ENCODE assay signal across 17 cellular contexts in genomic region chr12:56154246-56154771, GRCh38. TPM values are rescaled to one million over a fixed set of nuclear protein-coding genes. Genes with fewer than 3 reads are reported as not detected.
DNase-seq lines count a peak whose midpoint lies in the region; ATAC-seq and TF ChIP-seq lines count a peak whose summit lies in the region.
"Had no signal": no experiment of that assay in that cellular context is flagged by ENCODE, and none has a peak within 500 bp of the region (broad histone marks: within the 10 kb centered on the region; RNA-seq: fewer than 3 reads in every experiment).

No MANE protein-coding gene starts in this region.

- H3K27me3 ChIP-seq in transverse colon: no peaks in the 10 kb centered on the region
- H3K27me3 ChIP-seq: breast epithelium, gastroesophageal sphincter, tibial artery had no signal

- intact Hi-C loops in activated CD4-positive, alpha-beta memory T cell treated with anti-CD3 and anti-CD28 coated beads for 36 hours (cut with micrococcal nuclease): no loop called here
- intact Hi-C loops in transverse colon (cut with DNase I; ENCODE audit: low total_unique reads): no loop called here

- no peaks in the 10 kb centered on the region for H3K36me3 ChIP-seq in transverse colon
- H3K36me3 ChIP-seq: breast epithelium, gastroesophageal sphincter, prostate gland had no signal

- H3K27ac ChIP-seq in transverse colon (no peak overlapping the region), caudate nucleus (ENCODE audit: low read depth, low read length) (no peak overlapping the region)
- H3K27ac ChIP-seq: gastroesophageal sphincter, prostate gland, tibial artery had no signal

- no peak overlapping the region for H3K4me3 Mint-ChIP-seq in activated CD4-positive, alpha-beta memory T cell treated with anti-CD3 and anti-CD28 coated beads, Interleukin-2, amount 10 ng/mL, durations not matched to agents 7 days and 5 days
- no peak overlapping the region for H3K4me3 Mint-ChIP-seq in activated CD4-positive, alpha-beta memory T cell treated with anti-CD3 and anti-CD28 coated beads for 36 hours
- H3K4me3 Mint-ChIP-seq in stimulated activated memory B cell treated with anti-CD40 and anti-IgM and Interleukin-4, amounts not matched to agents 10 μg/mL and 1 μg/mL and 100 μg/mL, for 72 hours: no peak overlapping the region

- CTCF ChIA-PET in activated CD4-positive, alpha-beta memory T cell treated with anti-CD3 and anti-CD28 coated beads, Interleukin-2, amount 10 ng/mL, durations not matched to agents 7 days and 5 days (lab: Charles Lee): interaction anchor here (1.6 kb wide), 1 partner anchor 27 kb away, joined by 4 read pairs; the partner anchor contains the start of gene ESYT1
- CTCF ChIA-PET in activated CD4-positive, alpha-beta memory T cell treated with anti-CD3 and anti-CD28 coated beads for 36 hours (lab: Charles Lee): interaction anchor here (1.0 to 2.2 kb wide), 4 partner anchors 28 to 104 kb away, joined by 3 to 7 read pairs (median 6); partner anchors contain the start of genes ANKRD52, SMARCC2 and ZC3H10

- ATAC-seq in stimulated activated memory B cell treated with anti-CD40 and anti-IgM and Interleukin-4, amounts not matched to agents 10 μg/mL and 1 μg/mL and 100 μg/mL, for 72 hours: no peak
- ATAC-seq: activated CD8-positive, alpha-beta T cell treated with anti-CD3 and anti-CD28 coated beads, Interleukin-2, amount 10 ng/mL, durations not matched to agents 7 days and 5 days; gastroesophageal sphincter; T-cell had no signal

- peak overlapping the region; percentile 16 for H3K27ac Mint-ChIP-seq in activated CD4-positive, alpha-beta memory T cell treated with anti-CD3 and anti-CD28 coated beads, Interleukin-2, amount 10 ng/mL, durations not matched to agents 7 days and 5 days
- no peak overlapping the region for H3K27ac Mint-ChIP-seq in activated CD4-positive, alpha-beta memory T cell treated with anti-CD3 and anti-CD28 coated beads for 36 hours
- H3K27ac Mint-ChIP-seq in stimulated activated memory B cell treated with anti-CD40 and anti-IgM and Interleukin-4, amounts not matched to agents 10 μg/mL and 1 μg/mL and 100 μg/mL, for 72 hours: peak overlapping the region; percentile 97
- H3K27ac Mint-ChIP-seq: T-cell had no signal

- WGBS in transverse colon (ENCODE audit: low coverage in 1 of 2), 2 donors: 100% methylated on average over 1 of the region's 1 CpG; no CpG with 5 or more reads in 1 of the 2 donors

- TF ChIP-seq EP300 in transverse colon (IDR thresholded peaks at IDR 0.05; ENCODE audit: low read depth): no peak

- TF ChIP-seq CTCF in choroid plexus epithelial cell (conservative IDR thresholded peaks at IDR 0.05; ENCODE audit: low read depth, low read length): no peak
- no peak for TF ChIP-seq CTCF in transverse colon (IDR thresholded peaks at IDR 0.05)

- H3K9me3 Mint-ChIP-seq in activated CD4-positive, alpha-beta memory T cell treated with anti-CD3 and anti-CD28 coated beads, Interleukin-2, amount 10 ng/mL, durations not matched to agents 7 days and 5 days: no peaks in the 10 kb centered on the region
- H3K9me3 Mint-ChIP-seq in activated CD4-positive, alpha-beta memory T cell treated with anti-CD3 and anti-CD28 coated beads for 36 hours: no peaks in the 10 kb centered on the region
- H3K9me3 Mint-ChIP-seq in stimulated activated memory B cell treated with anti-CD40 and anti-IgM and Interleukin-4, amounts not matched to agents 10 μg/mL and 1 μg/mL and 100 μg/mL, for 72 hours: no peaks in the 10 kb centered on the region
- H3K9me3 Mint-ChIP-seq: T-cell had no signal

- peaks cover 56% of the 10 kb centered on the region for H3K4me1 Mint-ChIP-seq in activated CD4-positive, alpha-beta memory T cell treated with anti-CD3 and anti-CD28 coated beads, Interleukin-2, amount 10 ng/mL, durations not matched to agents 7 days and 5 days
- H3K4me1 Mint-ChIP-seq in activated CD4-positive, alpha-beta memory T cell treated with anti-CD3 and anti-CD28 coated beads for 36 hours (ENCODE audit: low read depth): peaks cover 36% of the 10 kb centered on the region
- H3K4me1 Mint-ChIP-seq in stimulated activated memory B cell treated with anti-CD40 and anti-IgM and Interleukin-4, amounts not matched to agents 10 μg/mL and 1 μg/mL and 100 μg/mL, for 72 hours: peaks cover 58% of the 10 kb centered on the region

- no peaks in the 10 kb centered on the region for H3K9me3 ChIP-seq in transverse colon
- H3K9me3 ChIP-seq: breast epithelium, gastroesophageal sphincter, prostate gland, tibial artery had no signal

- in situ Hi-C loops in transverse colon (cut with MboI; ENCODE audit: low pct_ligation_motif_present in 1 of 4, low pct_unique_long_range_greater_than_20kb in 1 of 4, low sequenced_read_pairs in 3 of 4): no loop called here

- peaks cover 38% of the 10 kb centered on the region for H3K36me3 Mint-ChIP-seq in activated CD4-positive, alpha-beta memory T cell treated with anti-CD3 and anti-CD28 coated beads, Interleukin-2, amount 10 ng/mL, durations not matched to agents 7 days and 5 days (ENCODE audit: low read depth)
- peaks cover 21% of the 10 kb centered on the region for H3K36me3 Mint-ChIP-seq in activated CD4-positive, alpha-beta memory T cell treated with anti-CD3 and anti-CD28 coated beads for 36 hours
- peaks cover 23% of the 10 kb centered on the region for H3K36me3 Mint-ChIP-seq in stimulated activated memory B cell treated with anti-CD40 and anti-IgM and Interleukin-4, amounts not matched to agents 10 μg/mL and 1 μg/mL and 100 μg/mL, for 72 hours

- peaks cover 18 to 40% (median 30%) of the 10 kb centered on the region in 4 donors for H3K4me1 ChIP-seq in transverse colon

- TF ChIP-seq POLR2A in transverse colon (IDR thresholded peaks at IDR 0.05): no peak

- no peaks in the 10 kb centered on the region for H3K27me3 Mint-ChIP-seq in activated CD4-positive, alpha-beta memory T cell treated with anti-CD3 and anti-CD28 coated beads, Interleukin-2, amount 10 ng/mL, durations not matched to agents 7 days and 5 days
- H3K27me3 Mint-ChIP-seq in activated CD4-positive, alpha-beta memory T cell treated with anti-CD3 and anti-CD28 coated beads for 36 hours: no peaks in the 10 kb centered on the region
- H3K27me3 Mint-ChIP-seq in stimulated activated memory B cell treated with anti-CD40 and anti-IgM and Interleukin-4, amounts not matched to agents 10 μg/mL and 1 μg/mL and 100 μg/mL, for 72 hours: no peaks in the 10 kb centered on the region
- H3K27me3 Mint-ChIP-seq: T-cell had no signal

- no peak overlapping the region for H3K4me3 ChIP-seq in choroid plexus epithelial cell (ENCODE audit: low read depth, low read length)
- no peak overlapping the region for H3K4me3 ChIP-seq in transverse colon
- H3K4me3 ChIP-seq: gastroesophageal sphincter, prostate gland, tibial artery had no signal

- DNase-seq in activated CD4-positive, alpha-beta memory T cell treated with anti-CD3 and anti-CD28 coated beads, Interleukin-2, amount 10 ng/mL, durations not matched to agents 7 days and 5 days: no peak
- DNase-seq in activated CD4-positive, alpha-beta memory T cell treated with anti-CD3 and anti-CD28 coated beads for 36 hours: no peak
- DNase-seq in NCI-H82 (lab: John Stamatoyannopoulos, UW) (peak; percentile 90), choroid plexus epithelial cell (ENCODE audit: low read depth) (peak; percentile 65), transverse colon (no peak), caudate nucleus (lab: John Stamatoyannopoulos, UW) (no peak)
- DNase-seq in effector CD4-positive, alpha-beta T cell: no peak
- DNase-seq: activated CD8-positive, alpha-beta T cell treated with anti-CD3 and anti-CD28 coated beads, Interleukin-2, amount 10 ng/mL, durations not matched to agents 7 days and 5 days; activated gamma-delta T cell treated with Interleukin-2 at 50 U/mL for 16 hours; EL; NCI-H2029 treated with DMSO at 0.1 percent for 48 hours; T-cell; tibial artery had no signal

- POLR2A ChIA-PET in activated CD4-positive, alpha-beta memory T cell treated with anti-CD3 and anti-CD28 coated beads, Interleukin-2, amount 10 ng/mL, durations not matched to agents 7 days and 5 days (lab: Charles Lee): interaction anchor here (1.4 to 4.7 kb wide), 5 partner anchors 9 to 50 kb away, joined by 4 to 42 read pairs (median 13); partner anchors contain the start of genes ESYT1, PA2G4, SMARCC2 and ZC3H10
- POLR2A ChIA-PET in activated CD4-positive, alpha-beta memory T cell treated with anti-CD3 and anti-CD28 coated beads for 36 hours (lab: Charles Lee): interaction anchor here (1.0 to 1.6 kb wide), 2 partner anchors 36 to 50 kb away, joined by 5 read pairs; partner anchors contain the start of genes PA2G4 and SMARCC2

RNA-seq across cellular contexts. Expression of gene MYL6B, which starts 1.9 kb away (rescaled TPM):
- total RNA-seq in activated CD4-positive, alpha-beta memory T cell treated with anti-CD3 and anti-CD28 coated beads, Interleukin-2, amount 10 ng/mL, durations not matched to agents 7 days and 5 days: 10 to 100 TPM; 60.4 to 63.2 TPM
- 10 to 100 TPM; 63.8 to 70.8 TPM for total RNA-seq in activated CD4-positive, alpha-beta memory T cell treated with anti-CD3 and anti-CD28 coated beads for 36 hours
- 10 to 100 TPM in 3 of 4 donors, not detected in 1; 26.4 to 30.0 (median 26.7) TPM for total RNA-seq in transverse colon

RNA-seq across cellular contexts. Expression of gene MYL6, which starts 3.9 kb away (rescaled TPM):
- 1,000 to 10,000 TPM; 1,594 to 1,602 TPM for total RNA-seq in activated CD4-positive, alpha-beta memory T cell treated with anti-CD3 and anti-CD28 coated beads, Interleukin-2, amount 10 ng/mL, durations not matched to agents 7 days and 5 days
- total RNA-seq in activated CD4-positive, alpha-beta memory T cell treated with anti-CD3 and anti-CD28 coated beads for 36 hours: 1,000 to 10,000 TPM; 1,196 to 1,215 TPM
- total RNA-seq in transverse colon: 1,000 to 10,000 TPM; 1,233 to 3,440 (median 2,458) TPM

RNA-seq across cellular contexts. Expression of gene ESYT1, which starts 26.2 kb away (rescaled TPM):
- 100 to 1,000 TPM; 266 to 279 TPM for total RNA-seq in activated CD4-positive, alpha-beta memory T cell treated with anti-CD3 and anti-CD28 coated beads, Interleukin-2, amount 10 ng/mL, durations not matched to agents 7 days and 5 days
- total RNA-seq in activated CD4-positive, alpha-beta memory T cell treated with anti-CD3 and anti-CD28 coated beads for 36 hours: 100 to 1,000 TPM; 142 to 146 TPM
- 100 to 1,000 TPM in 2 of 4 donors, 10 to 100 TPM in 2; 94.2 to 133 (median 97.9) TPM for total RNA-seq in transverse colon

RNA-seq across cellular contexts. Expression of gene SMARCC2, which starts 35.0 kb away (rescaled TPM):
- 100 to 1,000 TPM; 133 to 137 TPM for total RNA-seq in activated CD4-positive, alpha-beta memory T cell treated with anti-CD3 and anti-CD28 coated beads, Interleukin-2, amount 10 ng/mL, durations not matched to agents 7 days and 5 days
- 100 to 1,000 TPM in 1 of 2 experiments, 10 to 100 TPM in 1; 96.4 to 103 TPM for total RNA-seq in activated CD4-positive, alpha-beta memory T cell treated with anti-CD3 and anti-CD28 coated beads for 36 hours
- 100 to 1,000 TPM in 3 of 4 donors, 10 to 100 TPM in 1; 63.8 to 231 (median 135) TPM for total RNA-seq in transverse colon

RNA-seq across cellular contexts. Expression of gene ZC3H10, which starts 36.2 kb away (rescaled TPM):
- 10 to 100 TPM in 1 of 2 experiments, 1 to 10 TPM in 1; 8.0 to 10.3 TPM for total RNA-seq in activated CD4-positive, alpha-beta memory T cell treated with anti-CD3 and anti-CD28 coated beads, Interleukin-2, amount 10 ng/mL, durations not matched to agents 7 days and 5 days
- 1 to 10 TPM; 5.1 to 7.2 TPM for total RNA-seq in activated CD4-positive, alpha-beta memory T cell treated with anti-CD3 and anti-CD28 coated beads for 36 hours
- total RNA-seq in transverse colon: 10 to 100 TPM in 1 of 4 donors, 1 to 10 TPM in 3; 3.7 to 10.1 (median 4.5) TPM

Comparison
In these comparisons a context has a peak if more than half of its experiments do, and no peak if none do; other contexts are left out.
1. DNase-seq: peak in NCI-H82 (single experiment) and choroid plexus epithelial cell (single experiment); none in activated CD4-positive, alpha-beta memory T cell treated with anti-CD3 and anti-CD28 coated beads, Interleukin-2, amount 10 ng/mL, durations not matched to agents 7 days and 5 days (single experiment), activated CD4-positive, alpha-beta memory T cell treated with anti-CD3 and anti-CD28 coated beads for 36 hours (single experiment), transverse colon (single experiment), effector CD4-positive, alpha-beta T cell (single experiment) and caudate nucleus (0 of 61).